Comparison of ENCODE assay signal across 22 cellular contexts in the genomic region with DNA sequence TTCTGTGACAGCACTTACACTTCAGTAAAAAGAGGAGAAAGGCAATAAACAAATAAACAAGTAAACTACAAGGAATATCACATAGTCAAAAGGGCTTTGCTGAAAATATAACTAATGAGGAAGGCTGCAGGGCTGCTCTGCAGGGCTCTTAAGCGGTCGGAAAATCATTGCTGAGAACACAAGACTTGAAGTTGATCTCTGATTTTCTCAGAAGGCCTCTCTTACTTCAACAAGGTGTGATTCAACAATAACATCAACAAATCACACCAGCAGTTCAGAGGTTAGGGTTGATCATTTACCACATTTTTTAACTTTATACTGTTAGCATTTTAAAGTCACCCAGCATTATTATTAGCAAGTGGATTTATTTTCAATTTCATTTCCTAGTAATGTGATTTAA.
"Had no signal": no experiment of that assay in that cellular context is flagged by ENCODE, and none has a peak within 500 bp of the region (broad histone marks: within the 10 kb centered on the region; RNA-seq: fewer than 3 reads in every experiment).

No MANE protein-coding gene starts in this region.

- DNase-seq: activated CD4-positive, alpha-beta T cell treated with anti-CD3 and anti-CD28 coated beads for 48 hours; activated CD4-positive, CD25-positive, alpha-beta regulatory T cell; activated CD8-positive, alpha-beta T cell treated with anti-CD3 and anti-CD28 coated beads, Interleukin-2, amount 10 ng/mL, durations not matched to agents 7 days and 5 days; activated naive CD4-positive, alpha-beta T cell; activated naive CD8-positive, alpha-beta T cell treated with anti-CD3 and anti-CD28 coated beads, Interleukin-2, amount 10 ng/mL, durations not matched to agents 7 days and 5 days; amniotic stem cell; effector CD4-positive, alpha-beta T cell; foreskin keratinocyte; naive thymus-derived CD4-positive, alpha-beta T cell; spleen; stimulated activated CD4-positive, alpha-beta T cell treated with anti-CD3 and anti-CD28 coated beads, Interleukin-4, amount 100 ng/mL, for 1 hour; stimulated activated naive CD8-positive, alpha-beta T cell treated with anti-CD3 and anti-CD28 coated beads, Interleukin-15, Interleukin-2, amounts not matched to agents 100 U/mL and 50 U/mL, for 24 hours; substantia nigra; T-helper 1 cell; T-helper 9 cell; tibial artery had no signal

- H3K27me3 Mint-ChIP-seq: activated naive CD8-positive, alpha-beta T cell treated with anti-CD3 and anti-CD28 coated beads, Interleukin-2, amount 10 ng/mL, durations not matched to agents 7 days and 5 days; dendritic cell treated with granulocyte-macrophage colony-stimulating factor and Interleukin-4, amounts not matched to agents 40 ng/mL and 50 ng/mL, for 4 days; naive thymus-derived CD4-positive, alpha-beta T cell; progenitor cell of endocrine pancreas had no signal

- H3K27ac Mint-ChIP-seq: activated CD8-positive, alpha-beta T cell treated with anti-CD3 and anti-CD28 coated beads, Interleukin-2, amount 10 ng/mL, durations not matched to agents 7 days and 5 days; activated naive CD8-positive, alpha-beta T cell treated with anti-CD3 and anti-CD28 coated beads, Interleukin-2, amount 10 ng/mL, durations not matched to agents 7 days and 5 days; activated T-helper 2 cell treated with anti-CD3 and anti-CD28 coated beads, Interferon-gamma antibody, Interleukin-2, Interleukin-4, amounts not matched to agents 10 μg/mL and 5 μg/mL and 100 μg/mL, durations not matched to agents 14 hours and 24 hours and 36 hours; dendritic cell treated with granulocyte-macrophage colony-stimulating factor and Interleukin-4, amounts not matched to agents 40 ng/mL and 50 ng/mL, for 4 days; progenitor cell of endocrine pancreas had no signal

- H3K4me3 ChIP-seq: cardiac muscle cell, spleen, tibial artery had no signal

- H3K27ac ChIP-seq: cardiac muscle cell, foreskin keratinocyte, spleen, tibial artery had no signal

- FAIRE-seq: keratinocyte had no signal

- H3K4me3 Mint-ChIP-seq: activated CD8-positive, alpha-beta T cell treated with anti-CD3 and anti-CD28 coated beads, Interleukin-2, amount 10 ng/mL, durations not matched to agents 7 days and 5 days; activated naive CD8-positive, alpha-beta T cell treated with anti-CD3 and anti-CD28 coated beads, Interleukin-2, amount 10 ng/mL, durations not matched to agents 7 days and 5 days; dendritic cell treated with granulocyte-macrophage colony-stimulating factor and Interleukin-4, amounts not matched to agents 40 ng/mL and 50 ng/mL, for 4 days; naive thymus-derived CD4-positive, alpha-beta T cell had no signal

- ATAC-seq: activated CD8-positive, alpha-beta T cell treated with anti-CD3 and anti-CD28 coated beads, Interleukin-2, amount 10 ng/mL, durations not matched to agents 7 days and 5 days; foreskin keratinocyte; left lobe of liver; naive thymus-derived CD4-positive, alpha-beta T cell; stimulated activated naive CD8-positive, alpha-beta T cell treated with anti-CD3 and anti-CD28 coated beads, Interleukin-15, Interleukin-2, amounts not matched to agents 100 U/mL and 50 U/mL, for 24 hours had no signal

- H3K36me3 ChIP-seq: cardiac muscle cell, spleen, tibial artery had no signal

- H3K9me3 Mint-ChIP-seq: activated naive CD8-positive, alpha-beta T cell treated with anti-CD3 and anti-CD28 coated beads, Interleukin-2, amount 10 ng/mL, durations not matched to agents 7 days and 5 days; activated T-helper 2 cell treated with anti-CD3 and anti-CD28 coated beads, Interferon-gamma antibody, Interleukin-2, Interleukin-4, amounts not matched to agents 10 μg/mL and 5 μg/mL and 100 μg/mL, durations not matched to agents 14 hours and 24 hours and 36 hours; dendritic cell treated with granulocyte-macrophage colony-stimulating factor and Interleukin-4, amounts not matched to agents 40 ng/mL and 50 ng/mL, for 4 days had no signal

- H3K27me3 ChIP-seq: spleen, tibial artery had no signal

- H3K4me1 ChIP-seq: foreskin keratinocyte, spleen had no signal

- H3K9me3 ChIP-seq: spleen, tibial artery had no signal
